In genomic region chr3:51224283-51224682, GRCh38 we compare ENCODE assay signal across 8 cellular contexts.
"Had no signal": no experiment of that assay in that cellular context is flagged by ENCODE, and none has a peak within 500 bp of the region (broad histone marks: within the 10 kb centered on the region; RNA-seq: fewer than 3 reads in every experiment).

No MANE protein-coding gene starts in this region.

- H3K27ac Mint-ChIP-seq: GM23338, HFFc6 had no signal

- DNase-seq: GM23248, GOT3, H7, H9, HCEC 1CT, HFFc6 had no signal

- ATAC-seq: GM23338, HCT116 had no signal

- H3K9me3 Mint-ChIP-seq: GM23338, H9 had no signal

- H3K4me3 Mint-ChIP-seq: GM23338, H9, HFFc6 had no signal
